9 cellular contexts compared by ENCODE assay signal in the genomic region with DNA sequence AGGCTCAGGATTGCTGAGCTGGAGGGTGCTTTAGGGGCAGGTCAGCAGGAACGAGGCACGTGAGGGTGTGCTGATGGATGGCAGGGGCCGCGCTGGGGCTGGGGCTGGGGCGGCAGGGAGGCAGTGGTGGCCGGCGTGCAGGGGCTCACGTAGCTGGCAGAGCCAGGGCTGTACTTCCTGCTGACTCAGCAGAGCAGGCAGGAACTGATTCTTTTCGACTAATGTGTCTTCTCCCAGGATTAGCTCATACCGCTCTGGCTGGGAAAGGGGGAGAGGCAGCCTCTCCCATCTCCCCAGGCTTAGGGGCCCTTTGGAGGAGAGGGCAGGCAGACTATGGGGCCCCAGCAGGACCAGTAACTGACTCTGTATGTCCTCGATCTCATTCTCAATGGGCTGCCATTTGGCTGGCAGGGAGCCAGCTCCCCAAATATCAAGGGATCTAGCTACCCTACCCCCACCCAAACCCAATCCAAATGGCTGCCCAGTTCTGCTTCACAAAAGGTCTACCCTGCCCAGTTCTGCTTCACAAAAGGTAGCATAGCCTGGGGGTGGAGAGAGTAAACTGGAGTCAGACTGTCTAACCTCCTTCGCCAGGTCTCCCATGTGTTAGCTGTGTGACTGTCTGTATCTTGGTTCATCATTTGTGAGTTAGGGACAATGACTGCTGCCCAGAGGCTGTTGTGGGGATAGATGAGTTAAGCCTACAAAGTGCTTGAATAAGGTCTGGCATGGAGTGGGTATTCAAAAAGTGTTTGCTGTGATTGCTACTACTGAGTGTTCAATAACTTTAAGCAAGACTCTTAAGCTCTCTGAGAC.
A peak's percentile ranks its signal among the peaks of the same experiment; 100 is the strongest.
DNase-seq lines count a peak whose midpoint lies in the region; ATAC-seq and TF ChIP-seq lines count a peak whose summit lies in the region.
"Had no signal": no experiment of that assay in that cellular context is flagged by ENCODE, and none has a peak within 500 bp of the region (broad histone marks: within the 10 kb centered on the region; RNA-seq: fewer than 3 reads in every experiment).

No MANE protein-coding gene starts in this region.

- TF ChIP-seq CTCF in AG10803 (conservative IDR thresholded peaks at IDR 0.05; ENCODE audit: low read length) (no peak), left lung (IDR thresholded peaks at IDR 0.05) (no peak)

- H3K9me3 ChIP-seq in left lung: no peaks in the 10 kb centered on the region
- H3K9me3 ChIP-seq: thoracic aorta had no signal

- peaks cover 0 to 11% of the 10 kb centered on the region in 2 donors for H3K27me3 ChIP-seq in left lung

- peaks cover 7% of the 10 kb centered on the region for H3K36me3 Mint-ChIP-seq in activated T-helper 17 cell treated with anti-CD3 and anti-CD28 coated beads, Interleukin-2, amount 50 U/mL, for 72 hours (ENCODE audit: low read depth)

- peak; percentile 86 for ATAC-seq in activated T-helper 17 cell treated with anti-CD3 and anti-CD28 coated beads, Interleukin-2, amount 50 U/mL, for 72 hours (replicated peaks)
- ATAC-seq in left lung (peak; percentile 74), GM21423 (IDR thresholded peaks at IDR 0.05; ENCODE audit: unreplicated experiment) (no peak)

- intact Hi-C loops in left lung (cut with DNase I): no loop called here

- no peak overlapping the region for H3K27ac ChIP-seq in left lung
- H3K27ac ChIP-seq: thoracic aorta had no signal

- H3K9me3 Mint-ChIP-seq in activated T-helper 17 cell treated with anti-CD3 and anti-CD28 coated beads, Interleukin-2, amount 50 U/mL, for 72 hours: peaks cover 4% of the 10 kb centered on the region

- H3K4me3 Mint-ChIP-seq in activated T-helper 17 cell treated with anti-CD3 and anti-CD28 coated beads, Interleukin-2, amount 50 U/mL, for 72 hours: peak overlapping the region; percentile 27

- no peaks in the 10 kb centered on the region for H3K36me3 ChIP-seq in left lung
- H3K36me3 ChIP-seq: thoracic aorta had no signal

- H3K4me1 Mint-ChIP-seq in activated T-helper 17 cell treated with anti-CD3 and anti-CD28 coated beads, Interleukin-2, amount 50 U/mL, for 72 hours: peaks cover 14% of the 10 kb centered on the region

- H3K27ac Mint-ChIP-seq in activated T-helper 17 cell treated with anti-CD3 and anti-CD28 coated beads, Interleukin-2, amount 50 U/mL, for 72 hours: peak overlapping the region; percentile 64

- H3K4me3 ChIP-seq in AG10803 (ENCODE audit: low read length): no peak overlapping the region
- no peak overlapping the region for H3K4me3 ChIP-seq in left lung
- H3K4me3 ChIP-seq: thoracic aorta had no signal

- H3K4me1 ChIP-seq in left lung: peaks cover 0 to 6% of the 10 kb centered on the region in 2 donors

- peaks cover 14% of the 10 kb centered on the region for H3K27me3 Mint-ChIP-seq in activated T-helper 17 cell treated with anti-CD3 and anti-CD28 coated beads, Interleukin-2, amount 50 U/mL, for 72 hours

- DNase-seq in AG10803 (ENCODE audit: low read depth): peak; percentile 55
- peak; percentile 8 for DNase-seq in HS-5 (ENCODE audit: low read depth)
- peak in 1 of 2 donors; percentile 52 for DNase-seq in left lung
- DNase-seq in NCI-H2081 (lab: John Stamatoyannopoulos, UW): no peak
- no peak for DNase-seq in NOMO-1 treated with DMSO at 0.1 percent for 48 hours (lab: John Stamatoyannopoulos, UW; ENCODE audit: unreplicated experiment)
- no peak for DNase-seq in foreskin melanocyte

Comparison
In these comparisons a context has a peak if more than half of its experiments do, and no peak if none do; other contexts are left out.
1. DNase-seq: peak in AG10803 (single experiment) and HS-5 (single experiment); none in NCI-H2081 (0 of 2), NOMO-1 treated with DMSO at 0.1 percent for 48 hours (single experiment) and foreskin melanocyte (single experiment).